19 cellular contexts compared by ENCODE assay signal in genomic region chr12:2765608-2766007, GRCh38. TPM values are rescaled to one million over a fixed set of nuclear protein-coding genes. Genes with fewer than 3 reads are reported as not detected.
DNase-seq lines count a peak whose midpoint lies in the region; ATAC-seq and TF ChIP-seq lines count a peak whose summit lies in the region.
"Had no signal": no experiment of that assay in that cellular context is flagged by ENCODE, and none has a peak within 500 bp of the region (broad histone marks: within the 10 kb centered on the region; RNA-seq: fewer than 3 reads in every experiment).

No MANE protein-coding gene starts in this region.

- H3K4me1 Mint-ChIP-seq in GM23338, result peaks cover 6% of the 10 kb centered on the region
- peaks cover 9% of the 10 kb centered on the region for H3K4me1 Mint-ChIP-seq in WTC11
- H3K4me1 Mint-ChIP-seq in osteocyte (ENCODE audit: unreplicated experiment), result no peaks in the 10 kb centered on the region

- no peaks in the 10 kb centered on the region for H3K4me1 ChIP-seq in GM23338 (ENCODE audit: insufficient read depth)
- H3K4me1 ChIP-seq: A549; BE2C; BLaER1 treated with 17β-estradiol and CSF1 and Interleukin-3, amounts not matched to agents 10 nM and 100 nM had no signal

- H3F3A ChIP-seq in GM23338 (replicated peaks; ENCODE audit: low read depth), result no peaks in the 10 kb centered on the region

- peaks cover 2% of the 10 kb centered on the region; the same call in 1 of the 2 replicates for H3K9me2 ChIP-seq in GM23338 (ENCODE audit: insufficient read depth)

- no peak for TF ChIP-seq CTCF in GM23338 (conservative IDR thresholded peaks at IDR 0.05; ENCODE audit: low read depth in 2 of 2)
- TF ChIP-seq CTCF in WTC11 (IDR thresholded peaks at IDR 0.05), result no peak
- no peak for TF ChIP-seq CTCF in osteocyte (IDR thresholded peaks at IDR 0.05)

- no peaks in the 10 kb centered on the region for H3K36me3 ChIP-seq in GM23338 (ENCODE audit: insufficient read depth)
- H3K36me3 ChIP-seq: BE2C; BLaER1 treated with 17β-estradiol and CSF1 and Interleukin-3, amounts not matched to agents 10 nM and 100 nM had no signal

- H3K4me3 Mint-ChIP-seq in GM23338 (no peak overlapping the region), WTC11 (no peak overlapping the region), osteocyte (ENCODE audit: unreplicated experiment) (no peak overlapping the region)
- H3K4me3 Mint-ChIP-seq: CD4-positive, alpha-beta memory T cell had no signal

- H3K4me3 ChIP-seq in GM23338, result no peak overlapping the region
- H3K4me3 ChIP-seq: A549; BLaER1 treated with 17β-estradiol and CSF1 and Interleukin-3, amounts not matched to agents 10 nM and 100 nM; GM23248 had no signal

- DNase-seq in GM23338 (ENCODE audit: low spot score) (no peak), WTC11 (ENCODE audit: low spot score) (no peak), osteocyte (ENCODE audit: extremely low spot score, unreplicated experiment) (peak; percentile 72), NCI-H2171 treated with DMSO at 0.1 percent for 48 hours (lab: John Stamatoyannopoulos, UW) (no peak), NCI-H1694 treated with DMSO at 0.1 percent for 48 hours (lab: John Stamatoyannopoulos, UW) (no peak)
- no peak for DNase-seq in activated CD4-positive, CD25-positive, alpha-beta regulatory T cell (lab: John Stamatoyannopoulos, UW)
- DNase-seq: 8988T; ACHN; AML-193; BE2C; Calu3; CD4-positive, alpha-beta memory T cell; COR-L47; DMS53; DMS79 treated with DMSO at 0.1 percent for 48 hours; GM23248; HCEC 1CT had no signal

- POLR2A ChIA-PET in WTC11 (lab: Charles Lee), result no interaction called here

- CTCF ChIA-PET in WTC11 (lab: Charles Lee), result interaction anchor here (1.1 to 2.3 kb wide), 5 partner anchors 13 to 269 kb away, joined by 3 to 8 read pairs (median 8); no protein-coding TSS in a partner anchor

- peaks cover 2% of the 10 kb centered on the region; the same call in 1 of the 3 replicates for H3K36me3 Mint-ChIP-seq in GM23338 (ENCODE audit: low read depth)
- peaks cover 2% of the 10 kb centered on the region; the same call in 1 of the 2 replicates for H3K36me3 Mint-ChIP-seq in WTC11
- no peaks in the 10 kb centered on the region for H3K36me3 Mint-ChIP-seq in osteocyte (ENCODE audit: unreplicated experiment)
- H3K36me3 Mint-ChIP-seq: CD4-positive, alpha-beta memory T cell had no signal

- ATAC-seq in GM23338, result peak; percentile 65
- peak; percentile 52 for ATAC-seq in WTC11
- ATAC-seq: A549 had no signal

- H4K20me1 ChIP-seq in GM23338 (replicated peaks; ENCODE audit: insufficient read depth), result no peaks in the 10 kb centered on the region
- H4K20me1 ChIP-seq: BLaER1 treated with 17β-estradiol and CSF1 and Interleukin-3, amounts not matched to agents 10 nM and 100 nM had no signal

- no peaks in the 10 kb centered on the region for H3K27me3 ChIP-seq in GM23338 (ENCODE audit: insufficient read depth)
- H3K27me3 ChIP-seq: BLaER1 treated with 17β-estradiol and CSF1 and Interleukin-3, amounts not matched to agents 10 nM and 100 nM had no signal

- no peak overlapping the region for H3K27ac Mint-ChIP-seq in GM23338
- H3K27ac Mint-ChIP-seq in WTC11, result no peak overlapping the region; the same call in 1 of the 2 replicates
- no peak overlapping the region for H3K27ac Mint-ChIP-seq in osteocyte (ENCODE audit: unreplicated experiment)

- H3K4me2 ChIP-seq in GM23338, result no peak overlapping the region
- H3K4me2 ChIP-seq: A549; BLaER1 treated with 17β-estradiol and CSF1 and Interleukin-3, amounts not matched to agents 10 nM and 100 nM had no signal

- H3K27me3 Mint-ChIP-seq in GM23338 (ENCODE audit: insufficient read depth, low read depth, poor library complexity), result peaks cover 7% of the 10 kb centered on the region
- H3K27me3 Mint-ChIP-seq in WTC11 (ENCODE audit: low read depth), result peaks cover 2% of the 10 kb centered on the region; the same call in 1 of the 2 replicates
- H3K27me3 Mint-ChIP-seq in osteocyte (ENCODE audit: unreplicated experiment), result peaks cover 43% of the 10 kb centered on the region

- no peak overlapping the region for H3K27ac ChIP-seq in GM23338 (ENCODE audit: low read depth)
- H3K27ac ChIP-seq: A549; BLaER1 treated with 17β-estradiol and CSF1 and Interleukin-3, amounts not matched to agents 10 nM and 100 nM; GM23248 had no signal

- H3K79me2 ChIP-seq in GM23338 (replicated peaks; ENCODE audit: insufficient read depth), result no peaks in the 10 kb centered on the region

- H3K9me3 Mint-ChIP-seq in GM23338, result no peaks in the 10 kb centered on the region
- H3K9me3 Mint-ChIP-seq in WTC11, result peaks cover 4% of the 10 kb centered on the region
- H3K9me3 Mint-ChIP-seq in osteocyte (ENCODE audit: unreplicated experiment), result no peaks in the 10 kb centered on the region

- peak overlapping the region; percentile 32; the same call in 1 of the 2 replicates for H2AFZ ChIP-seq in GM23338
- H2AFZ ChIP-seq: GM23248 had no signal

TF ChIP-seq in WTC11, 78 proteins besides CTCF, POLR2A, EP300 and RAD21:
- TF ChIP-seq NFE2L1 (CRISPR knock-in tag; IDR thresholded peaks at IDR 0.05) (no peak), ZNF532 (CRISPR knock-in tag; IDR thresholded peaks at IDR 0.05; ENCODE audit: borderline replicate concordance) (no peak), ATF1 (CRISPR knock-in tag; IDR thresholded peaks at IDR 0.05) (no peak)

RNA-seq across cellular contexts. Expression of gene FKBP4, which starts 29.2 kb away (rescaled TPM):
- 203 and 223 TPM in 2 replicates for total RNA-seq in GM23338 (2014; rRNA removed; shearing (Covaris generic))
- 117 and 126 TPM in 2 replicates for polyA plus RNA-seq in GM23338 (2016; fragmentation: Nextera tagmentation; extraction: Ambion mirVana)
- total RNA-seq in WTC11 (2021), result 245 to 257 TPM (median 249 TPM) in 3 replicates
- 42.1 and 43.3 TPM in 2 replicates for total RNA-seq in osteocyte

RNA-seq across cellular contexts. Expression of gene ITFG2, which starts 46.9 kb away (rescaled TPM):
- 17.3 and 19.8 TPM in 2 replicates for total RNA-seq in GM23338 (2014; rRNA removed; shearing (Covaris generic))
- polyA plus RNA-seq in GM23338 (2016; fragmentation: Nextera tagmentation; extraction: Ambion mirVana), result 32.6 and 41.2 TPM in 2 replicates
- total RNA-seq in WTC11 (2021) (23.9 to 26.0 TPM (median 25.4 TPM) in 3 replicates), osteocyte (24.7 and 35.4 TPM in 2 replicates)
